8 cellular contexts compared by ENCODE assay signal in the genomic region with DNA sequence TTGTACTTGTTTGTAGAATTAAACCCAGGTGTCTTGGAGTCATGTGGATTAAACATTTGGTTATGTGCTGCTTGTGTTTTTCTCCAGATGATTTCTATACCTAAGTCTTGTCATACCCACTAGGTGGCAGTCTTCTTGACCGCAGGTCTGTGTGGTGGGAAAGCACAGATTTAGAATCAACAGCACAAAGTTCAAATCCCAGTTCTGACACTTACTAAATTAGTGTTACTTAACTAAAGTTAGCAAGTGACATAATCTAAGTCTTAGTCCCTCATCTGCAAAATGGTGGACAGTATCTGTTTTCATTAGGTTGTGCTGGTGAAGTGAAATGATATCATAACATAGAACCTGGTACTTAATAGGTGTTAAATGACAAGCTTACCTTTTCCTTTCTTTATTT.
DNase-seq lines count a peak whose midpoint lies in the region; ATAC-seq, FAIRE-seq and TF ChIP-seq lines count a peak whose summit lies in the region.

No MANE protein-coding gene starts in this region.

- intact Hi-C loops in CD14-positive monocyte (cut with micrococcal nuclease), result loop anchor here (5.0 kb wide), 1 partner anchor 326 kb away; no protein-coding TSS in a partner anchor

- DNase-seq in CD14-positive monocyte (ENCODE audit: low spot score), result no peak
- DNase-seq in GM12892 (ENCODE audit: insufficient read length), result peak; percentile 16
- peak; percentile 53 for DNase-seq in Jurkat, Clone E6-1 (ENCODE audit: low read depth, low spot score)
- DNase-seq in SHP77 treated with DMSO at 0.1 percent for 48 hours (lab: John Stamatoyannopoulos, UW), result peak; percentile 19
- DNase-seq in erythroblast (lab: John Stamatoyannopoulos, UW), result peak; percentile 41 to 61
- peak; percentile 47 for DNase-seq in pons (ENCODE audit: low spot score)

- H3K27ac Mint-ChIP-seq in CD14-positive monocyte, result no peak overlapping the region

- H3K9me3 Mint-ChIP-seq in CD14-positive monocyte, result no peaks in the 10 kb centered on the region

- FAIRE-seq in GM12892 (lab: Jason Lieb, UNC), result peak; percentile 21

- TF ChIP-seq POLR2A in GM12892 (IDR thresholded peaks at IDR 0.05; ENCODE audit: low read depth, low read length) (no peak), erythroblast (IDR thresholded peaks at IDR 0.05; ENCODE audit: low read length) (no peak)

- H3K36me3 Mint-ChIP-seq in CD14-positive monocyte, result no peaks in the 10 kb centered on the region

- no peak overlapping the region for H3K4me3 ChIP-seq in Jurkat, Clone E6-1 (ENCODE audit: low read length)

- no peaks in the 10 kb centered on the region for H3K4me1 Mint-ChIP-seq in CD14-positive monocyte

- H3K27me3 Mint-ChIP-seq in CD14-positive monocyte (ENCODE audit: low read depth in 3 of 3), result peaks cover 2 to 4% (median 2%) of the 10 kb centered on the region in 3 donors

- ATAC-seq in GM19397 (IDR thresholded peaks at IDR 0.05; ENCODE audit: unreplicated experiment) (no peak), GM19467 (IDR thresholded peaks at IDR 0.05; ENCODE audit: unreplicated experiment) (no peak)

- H3K4me3 Mint-ChIP-seq in CD14-positive monocyte, result no peak overlapping the region

- TF ChIP-seq CTCF in CD14-positive monocyte (IDR thresholded peaks at IDR 0.05), result peak; percentile 68
